In genomic region chr9:94014845-94015244, GRCh38 we compare ENCODE assay signal across 25 cellular contexts. TPM values are rescaled to one million over a fixed set of nuclear protein-coding genes. Genes with fewer than 3 reads are reported as not detected.
DNase-seq lines count a peak whose midpoint lies in the region; ATAC-seq and TF ChIP-seq lines count a peak whose summit lies in the region.
"Had no signal": no experiment of that assay in that cellular context is flagged by ENCODE, and none has a peak within 500 bp of the region (broad histone marks: within the 10 kb centered on the region; RNA-seq: fewer than 3 reads in every experiment).

No MANE protein-coding gene starts in this region.

- H3K9me2 ChIP-seq in OCI-LY7 (ENCODE audit: insufficient read depth, low read length) = no peaks in the 10 kb centered on the region

- H3K27ac ChIP-seq in OCI-LY7 (ENCODE audit: low read depth, low read length, poor library complexity, severe bottlenecking) = no peak overlapping the region
- H3K27ac ChIP-seq: prostate gland, SK-N-MC, skin epidermis had no signal

- no peaks in the 10 kb centered on the region for H3K79me2 ChIP-seq in OCI-LY7 (ENCODE audit: insufficient read depth, low read depth, low read length)

- no peak for TF ChIP-seq CTCF in OCI-LY7 (conservative IDR thresholded peaks at IDR 0.05; ENCODE audit: low read length)

- no peaks in the 10 kb centered on the region for H3K36me3 ChIP-seq in OCI-LY7 (ENCODE audit: insufficient read depth, low read length)
- H3K36me3 ChIP-seq: prostate gland had no signal

- no peak overlapping the region for H3K27ac Mint-ChIP-seq in activated naive CD8-positive, alpha-beta T cell treated with anti-CD3 and anti-CD28 coated beads, Interleukin-2, amount 50 U/mL, for 24 hours
- H3K27ac Mint-ChIP-seq: activated CD8-positive, alpha-beta T cell treated with anti-CD3 and anti-CD28 coated beads, Interleukin-2, amount 10 ng/mL, durations not matched to agents 7 days and 5 days; CD14-positive monocyte; H9 had no signal

- DNase-seq in COR-L47 (lab: John Stamatoyannopoulos, UW) (peak; percentile 85), NCI-H1105 treated with DMSO at 0.1 percent for 48 hours (lab: John Stamatoyannopoulos, UW) (peak; percentile 83), NCI-H2196 treated with DMSO at 0.1 percent for 48 hours (lab: John Stamatoyannopoulos, UW; ENCODE audit: unreplicated experiment) (peak; percentile 28), SHP77 treated with DMSO at 0.1 percent for 48 hours (lab: John Stamatoyannopoulos, UW) (peak; percentile 34), OCI-LY7 (ENCODE audit: low spot score) (no peak), cerebellum (ENCODE audit: low spot score) (no peak)
- no peak for DNase-seq in activated naive CD8-positive, alpha-beta T cell treated with anti-CD3 and anti-CD28 coated beads, Interleukin-2, amount 50 U/mL, for 24 hours
- DNase-seq: activated CD8-positive, alpha-beta T cell treated with anti-CD3 and anti-CD28 coated beads, Interleukin-2, amount 10 ng/mL, durations not matched to agents 7 days and 5 days; activated T-cell treated with anti-CD3 and anti-CD28 coated beads, Interleukin-2, amount 50 U/mL, for 1 hour; caudate nucleus; H9; KG1; NCI-H526 treated with DMSO at 0.1 percent for 48 hours; stimulated activated CD4-positive, alpha-beta T cell treated with anti-CD3 and anti-CD28 coated beads, Interleukin-2, amount 100 ng/mL, for 24 hours; T1000 had no signal

- no peaks in the 10 kb centered on the region for H3K9me3 ChIP-seq in OCI-LY7 (ENCODE audit: low read length)
- H3K9me3 ChIP-seq: prostate gland had no signal

- no peak for ATAC-seq in GM21717 (IDR thresholded peaks at IDR 0.05; ENCODE audit: unreplicated experiment)
- no peak for ATAC-seq in activated naive CD8-positive, alpha-beta T cell treated with anti-CD3 and anti-CD28 coated beads, Interleukin-2, amount 50 U/mL, for 24 hours
- ATAC-seq: activated CD4-positive, CD25-positive, alpha-beta regulatory T cell treated with anti-CD3 and anti-CD28 coated beads, Interleukin-2, amount 50 U/mL, for 24 hours; activated CD8-positive, alpha-beta T cell treated with anti-CD3 and anti-CD28 coated beads, Interleukin-2, amount 10 ng/mL, durations not matched to agents 7 days and 5 days had no signal

- H4K20me1 ChIP-seq in OCI-LY7 (ENCODE audit: insufficient read depth, low read length) = no peaks in the 10 kb centered on the region

- no peak overlapping the region for H3K4me2 ChIP-seq in OCI-LY7 (ENCODE audit: low read length)

- H3K9me3 Mint-ChIP-seq in activated naive CD8-positive, alpha-beta T cell treated with anti-CD3 and anti-CD28 coated beads, Interleukin-2, amount 50 U/mL, for 24 hours = no peaks in the 10 kb centered on the region
- H3K9me3 Mint-ChIP-seq: CD14-positive monocyte, H9 had no signal

- no peak overlapping the region for H3K4me3 Mint-ChIP-seq in activated naive CD8-positive, alpha-beta T cell treated with anti-CD3 and anti-CD28 coated beads, Interleukin-2, amount 50 U/mL, for 24 hours
- H3K4me3 Mint-ChIP-seq: activated CD8-positive, alpha-beta T cell treated with anti-CD3 and anti-CD28 coated beads, Interleukin-2, amount 10 ng/mL, durations not matched to agents 7 days and 5 days; CD14-positive monocyte; H9 had no signal

- BruUV-seq in OCI-LY7 (replicated peaks; lab: Mats Ljungman, UMichigan) = no TSS peak

- POLR2A ChIA-PET in OCI-LY7 (lab: Charles Lee) = interaction anchor here (0.5 to 0.8 kb wide), 4 partner anchors 11 to 1474 kb away, joined by 3 to 5 read pairs (median 4); no protein-coding TSS in a partner anchor

- no peaks in the 10 kb centered on the region for H3K4me1 ChIP-seq in OCI-LY7 (ENCODE audit: insufficient read depth, low read length, poor library complexity, severe bottlenecking)

- H3K36me3 Mint-ChIP-seq in activated naive CD8-positive, alpha-beta T cell treated with anti-CD3 and anti-CD28 coated beads, Interleukin-2, amount 50 U/mL, for 24 hours (ENCODE audit: low read depth) = no peaks in the 10 kb centered on the region
- H3K36me3 Mint-ChIP-seq: CD14-positive monocyte had no signal

- intact Hi-C loops in OCI-LY7 (cut with micrococcal nuclease; ENCODE audit: unreplicated experiment) = loop anchor here (1.0 kb wide), 1 partner anchor 198 kb away; no protein-coding TSS in a partner anchor

- H3K4me1 Mint-ChIP-seq in activated naive CD8-positive, alpha-beta T cell treated with anti-CD3 and anti-CD28 coated beads, Interleukin-2, amount 50 U/mL, for 24 hours = peaks cover 12% of the 10 kb centered on the region
- H3K4me1 Mint-ChIP-seq: H9 had no signal

- CTCF ChIA-PET in OCI-LY7 (lab: Charles Lee; ENCODE audit: unreplicated experiment) = no interaction called here

- H3K27me3 Mint-ChIP-seq in activated naive CD8-positive, alpha-beta T cell treated with anti-CD3 and anti-CD28 coated beads, Interleukin-2, amount 50 U/mL, for 24 hours = no peaks in the 10 kb centered on the region

- H2AFZ ChIP-seq in OCI-LY7 (ENCODE audit: low read length) = no peak overlapping the region

- no peak overlapping the region for H3K4me3 ChIP-seq in OCI-LY7 (ENCODE audit: low read depth, low read length, poor library complexity, severe bottlenecking)
- H3K4me3 ChIP-seq: prostate gland, SK-N-MC, skin epidermis had no signal

RNA-seq across cellular contexts. Expression of gene BARX1, which starts 59.7 kb away (rescaled TPM):
- not detected in 2 replicates for total RNA-seq in OCI-LY7 (2014; rRNA removed; shearing (Covaris generic))
- not detected in 2 replicates for total RNA-seq in OCI-LY7 (2022)
- not detected for total RNA-seq in cerebellum
- total RNA-seq: dermis microvascular lymphatic vessel endothelial cell, fibroblast of villous mesenchyme, HT-29, lower leg skin had no signal

Comparison
In these comparisons a context has a peak if more than half of its experiments do, and no peak if none do; other contexts are left out.
1. DNase-seq: peak in COR-L47 (single experiment), NCI-H1105 treated with DMSO at 0.1 percent for 48 hours (single experiment), NCI-H2196 treated with DMSO at 0.1 percent for 48 hours (single experiment) and SHP77 treated with DMSO at 0.1 percent for 48 hours (single experiment); none in activated naive CD8-positive, alpha-beta T cell treated with anti-CD3 and anti-CD28 coated beads, Interleukin-2, amount 50 U/mL, for 24 hours (single experiment), OCI-LY7 (single experiment) and cerebellum (single experiment).